In the genomic region with DNA sequence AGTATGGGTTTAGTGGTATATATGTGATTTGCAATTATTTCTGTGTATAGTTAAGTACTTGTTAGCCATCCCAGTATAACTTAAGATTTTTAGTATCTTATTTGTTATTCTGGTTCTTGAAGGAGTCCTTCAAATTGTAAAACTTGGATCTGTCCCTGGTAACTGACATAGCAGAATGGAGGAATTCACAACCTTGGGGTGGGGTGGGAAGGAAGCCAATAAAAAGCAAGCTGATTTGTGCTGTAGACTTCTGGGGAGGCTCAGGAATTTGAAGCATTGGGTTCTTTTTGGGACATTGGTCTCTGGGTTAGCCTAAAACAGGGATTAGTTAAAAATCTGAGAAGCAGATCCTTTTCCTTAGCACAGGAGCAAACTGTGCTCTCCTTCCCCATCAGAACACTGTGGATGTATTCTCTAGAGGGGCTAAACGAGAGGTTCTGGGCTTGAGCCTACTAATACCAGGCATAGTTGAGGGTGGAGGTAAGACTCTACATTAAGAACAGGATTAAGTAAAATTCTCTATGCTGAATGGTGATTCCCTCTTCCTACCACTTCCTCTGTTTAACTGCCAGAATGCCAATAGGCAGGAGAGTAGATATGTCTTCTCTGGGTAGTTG, we compare ENCODE assay signal across 1 cellular context.
TF ChIP-seq lines count a peak whose summit lies in the region.

No MANE protein-coding gene starts in this region.

TF ChIP-seq in IMR-90, 13 proteins besides CTCF, POLR2A, EP300 and RAD21 (continued from another document):
- TF ChIP-seq ELK1 (IDR thresholded peaks at IDR 0.05; ENCODE audit: borderline replicate concordance, low read depth, low read length): no peak
- TF ChIP-seq SMC3 (IDR thresholded peaks at IDR 0.05; ENCODE audit: low read depth, low read length): no peak
- no peak for TF ChIP-seq MXI1 (IDR thresholded peaks at IDR 0.05; ENCODE audit: borderline replicate concordance, low read depth, low read length)
- TF ChIP-seq RFX5 (IDR thresholded peaks at IDR 0.05; ENCODE audit: low read depth, low read length): no peak
- TF ChIP-seq FOS (IDR thresholded peaks at IDR 0.05; ENCODE audit: low read depth, low read length): no peak
- no peak for TF ChIP-seq BHLHE40 (IDR thresholded peaks at IDR 0.05; ENCODE audit: low read depth, low read length)
- TF ChIP-seq NFE2L2 (IDR thresholded peaks at IDR 0.05; ENCODE audit: low read depth, low read length): no peak
- no peak for TF ChIP-seq MAFK (IDR thresholded peaks at IDR 0.05; ENCODE audit: low read depth, low read length)
- no peak for TF ChIP-seq RCOR1 (IDR thresholded peaks at IDR 0.05; ENCODE audit: insufficient replicate concordance, low read length)
- TF ChIP-seq, protein P1, sequence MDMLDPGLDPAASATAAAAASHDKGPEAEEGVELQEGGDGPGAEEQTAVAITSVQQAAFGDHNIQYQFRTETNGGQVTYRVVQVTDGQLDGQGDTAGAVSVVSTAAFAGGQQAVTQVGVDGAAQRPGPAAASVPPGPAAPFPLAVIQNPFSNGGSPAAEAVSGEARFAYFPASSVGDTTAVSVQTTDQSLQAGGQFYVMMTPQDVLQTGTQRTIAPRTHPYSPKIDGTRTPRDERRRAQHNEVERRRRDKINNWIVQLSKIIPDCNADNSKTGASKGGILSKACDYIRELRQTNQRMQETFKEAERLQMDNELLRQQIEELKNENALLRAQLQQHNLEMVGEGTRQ (IDR thresholded peaks at IDR 0.05; ENCODE audit: low read depth, low read length): no peak
- no peak for TF ChIP-seq CHD1 (IDR thresholded peaks at IDR 0.05; ENCODE audit: low read depth, low read length)
